15 cellular contexts compared by ENCODE assay signal in the genomic region with DNA sequence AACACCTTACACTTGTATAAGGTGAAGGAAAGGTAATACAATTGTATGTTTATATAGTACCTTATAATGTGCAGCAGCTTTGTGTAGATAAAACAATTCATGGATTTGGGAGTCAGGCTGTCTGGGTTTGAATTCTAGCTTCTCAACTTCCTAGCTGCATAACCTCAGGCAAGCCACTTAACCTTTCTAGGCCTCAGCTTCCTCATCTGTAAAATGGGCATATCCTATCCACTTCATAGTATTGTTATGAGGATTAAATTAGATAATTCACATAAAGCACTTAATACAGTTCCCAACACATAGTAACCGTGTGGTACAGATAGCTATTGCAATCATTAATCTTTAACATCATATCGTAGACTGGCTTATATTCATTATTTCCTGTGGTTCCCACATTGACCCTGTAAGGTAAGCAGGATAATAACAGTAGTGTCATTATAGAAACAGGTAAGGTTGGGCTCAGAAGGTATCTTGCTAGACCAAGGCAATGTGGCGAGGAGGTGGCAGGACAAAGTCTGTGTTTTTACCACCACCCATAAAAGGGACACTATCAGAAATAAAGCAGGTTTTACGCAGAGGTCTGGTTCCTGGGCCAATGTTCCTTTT.
A peak's percentile ranks its signal among the peaks of the same experiment; 100 is the strongest.
DNase-seq lines count a peak whose midpoint lies in the region; ATAC-seq and TF ChIP-seq lines count a peak whose summit lies in the region.
"Had no signal": no experiment of that assay in that cellular context is flagged by ENCODE, and none has a peak within 500 bp of the region (broad histone marks: within the 10 kb centered on the region; RNA-seq: fewer than 3 reads in every experiment).

No MANE protein-coding gene starts in this region.

- H3K27me3 Mint-ChIP-seq in WTC11 (ENCODE audit: low read depth) (no peaks in the 10 kb centered on the region; the same call in 1 of the 2 replicates), neural progenitor cell (ENCODE audit: insufficient read depth, low read depth) (peaks cover 3% of the 10 kb centered on the region)
- peaks cover 18% of the 10 kb centered on the region for H3K27me3 Mint-ChIP-seq in activated T-helper 17 cell treated with anti-CD3 and anti-CD28 coated beads, Interleukin-2, amount 50 U/mL, for 72 hours

- H3K9ac ChIP-seq in neural progenitor cell: no peak overlapping the region

- H4K20me1 ChIP-seq in hepatocyte (ENCODE audit: insufficient read depth, poor library complexity, severe bottlenecking): no peaks in the 10 kb centered on the region
- H4K20me1 ChIP-seq in neural progenitor cell (ENCODE audit: low read depth): no peaks in the 10 kb centered on the region

- no peaks in the 10 kb centered on the region for H3F3A ChIP-seq in neural progenitor cell (ENCODE audit: low read depth)

- no peaks in the 10 kb centered on the region for H3K4me1 ChIP-seq in hepatocyte (ENCODE audit: insufficient read depth)
- no peaks in the 10 kb centered on the region for H3K4me1 ChIP-seq in neural progenitor cell

- H3K9me2 ChIP-seq in hepatocyte (replicated peaks; ENCODE audit: insufficient read depth): no peaks in the 10 kb centered on the region

- peaks cover 19% of the 10 kb centered on the region for H3K27me3 ChIP-seq in hepatocyte
- no peaks in the 10 kb centered on the region for H3K27me3 ChIP-seq in neural progenitor cell

- ATAC-seq in WTC11: no peak
- no peak for ATAC-seq in activated T-helper 17 cell treated with anti-CD3 and anti-CD28 coated beads, Interleukin-2, amount 50 U/mL, for 72 hours (replicated peaks)
- ATAC-seq: GM23338, HCT116 had no signal

- CTCF ChIA-PET in WTC11 (lab: Charles Lee): interaction anchor here (0.6 to 0.9 kb wide), 4 partner anchors 23 to 276 kb away, joined by 3 to 5 read pairs (median 4); no protein-coding TSS in a partner anchor

- 83% methylated on average over 4 of the region's 4 CpGs for WGBS in hepatocyte (ENCODE audit: low lambda C conversion rate, missing lambda C conversion rate)

- TF ChIP-seq CTCF in WTC11 (IDR thresholded peaks at IDR 0.05) (no peak), hepatocyte (IDR thresholded peaks at IDR 0.05; ENCODE audit: poor library complexity) (no peak), neural progenitor cell (IDR thresholded peaks at IDR 0.05) (no peak)

- H3K4me1 Mint-ChIP-seq in WTC11: peaks cover 10% of the 10 kb centered on the region
- H3K4me1 Mint-ChIP-seq in neural progenitor cell: peaks cover 12% of the 10 kb centered on the region
- H3K4me1 Mint-ChIP-seq in activated T-helper 17 cell treated with anti-CD3 and anti-CD28 coated beads, Interleukin-2, amount 50 U/mL, for 72 hours: peaks cover 5% of the 10 kb centered on the region

- H3K4me3 Mint-ChIP-seq in WTC11 (no peak overlapping the region), neural progenitor cell (no peak overlapping the region)
- no peak overlapping the region for H3K4me3 Mint-ChIP-seq in activated T-helper 17 cell treated with anti-CD3 and anti-CD28 coated beads, Interleukin-2, amount 50 U/mL, for 72 hours
- H3K4me3 Mint-ChIP-seq: GM23338, H9 had no signal

- H3K36me3 ChIP-seq in hepatocyte (replicated peaks; ENCODE audit: insufficient read depth, low read depth): no peaks in the 10 kb centered on the region
- H3K36me3 ChIP-seq in neural progenitor cell: no peaks in the 10 kb centered on the region

- H3K36me3 Mint-ChIP-seq in WTC11 (no peaks in the 10 kb centered on the region), neural progenitor cell (no peaks in the 10 kb centered on the region)
- no peaks in the 10 kb centered on the region for H3K36me3 Mint-ChIP-seq in activated T-helper 17 cell treated with anti-CD3 and anti-CD28 coated beads, Interleukin-2, amount 50 U/mL, for 72 hours (ENCODE audit: low read depth)
- H3K36me3 Mint-ChIP-seq: CD4-positive, alpha-beta memory T cell had no signal

- H3K79me2 ChIP-seq in hepatocyte (no peaks in the 10 kb centered on the region), neural progenitor cell (ENCODE audit: low read depth) (no peaks in the 10 kb centered on the region)

- H3K4me2 ChIP-seq in hepatocyte (no peak overlapping the region), neural progenitor cell (no peak overlapping the region)
- H3K4me2 ChIP-seq: GM23338 had no signal

- POLR2A ChIA-PET in WTC11 (lab: Charles Lee): interaction anchor here (0.5 kb wide), 1 partner anchor 635 kb away, joined by 3 read pairs; no protein-coding TSS in a partner anchor

- H3K4me3 ChIP-seq in hepatocyte: no peak overlapping the region
- H3K4me3 ChIP-seq in neural progenitor cell: no peak overlapping the region
- H3K4me3 ChIP-seq: GM23338 had no signal

- DNase-seq in WTC11 (ENCODE audit: low spot score): no peak
- peak; percentile 26 for DNase-seq in hepatocyte (ENCODE audit: low spot score)
- DNase-seq in neural progenitor cell (ENCODE audit: low spot score): no peak
- DNase-seq in HUDEP-2 (lab: John Stamatoyannopoulos, UW; ENCODE audit: unreplicated experiment in 76 of 76): no peak
- no peak for DNase-seq in DMS 273 (lab: John Stamatoyannopoulos, UW; ENCODE audit: unreplicated experiment)
- DNase-seq: C1 segment of cervical spinal cord; Calu3; CD4-positive, alpha-beta memory T cell; COR-L47; DMS153; GF-D8; H9 had no signal

- no peak overlapping the region for H2AFZ ChIP-seq in hepatocyte
- H2AFZ ChIP-seq in neural progenitor cell (replicated peaks): no peak overlapping the region
- H2AFZ ChIP-seq: GM23338 had no signal

- H3K9me3 Mint-ChIP-seq in WTC11: no peaks in the 10 kb centered on the region
- H3K9me3 Mint-ChIP-seq in neural progenitor cell: no peaks in the 10 kb centered on the region
- H3K9me3 Mint-ChIP-seq in activated T-helper 17 cell treated with anti-CD3 and anti-CD28 coated beads, Interleukin-2, amount 50 U/mL, for 72 hours: no peaks in the 10 kb centered on the region
- H3K9me3 Mint-ChIP-seq: GM23338, H9 had no signal

- H3K9me3 ChIP-seq in hepatocyte (ENCODE audit: low read depth) (no peaks in the 10 kb centered on the region), neural progenitor cell (ENCODE audit: low read depth) (no peaks in the 10 kb centered on the region)

- H3K27ac Mint-ChIP-seq in WTC11 (no peak overlapping the region), neural progenitor cell (peak overlapping the region; percentile 63)
- H3K27ac Mint-ChIP-seq in activated T-helper 17 cell treated with anti-CD3 and anti-CD28 coated beads, Interleukin-2, amount 50 U/mL, for 72 hours: no peak overlapping the region
- H3K27ac Mint-ChIP-seq: CD4-positive, alpha-beta memory T cell; GM23338; H9 had no signal

- no peak overlapping the region for H3K27ac ChIP-seq in hepatocyte
- H3K27ac ChIP-seq in neural progenitor cell: no peak overlapping the region

TF ChIP-seq in WTC11, 78 proteins besides CTCF, POLR2A, EP300 and RAD21:
- TF ChIP-seq, protein P1, sequence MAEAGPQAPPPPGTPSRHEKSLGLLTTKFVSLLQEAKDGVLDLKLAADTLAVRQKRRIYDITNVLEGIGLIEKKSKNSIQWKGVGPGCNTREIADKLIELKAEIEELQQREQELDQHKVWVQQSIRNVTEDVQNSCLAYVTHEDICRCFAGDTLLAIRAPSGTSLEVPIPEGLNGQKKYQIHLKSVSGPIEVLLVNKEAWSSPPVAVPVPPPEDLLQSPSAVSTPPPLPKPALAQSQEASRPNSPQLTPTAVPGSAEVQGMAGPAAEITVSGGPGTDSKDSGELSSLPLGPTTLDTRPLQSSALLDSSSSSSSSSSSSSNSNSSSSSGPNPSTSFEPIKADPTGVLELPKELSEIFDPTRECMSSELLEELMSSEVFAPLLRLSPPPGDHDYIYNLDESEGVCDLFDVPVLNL (CRISPR knock-in tag; IDR thresholded peaks at IDR 0.05; ENCODE audit: borderline replicate concordance, low read depth): no peak
- TF ChIP-seq ZNF138 (CRISPR knock-in tag; conservative IDR thresholded peaks at IDR 0.05) (no peak), JUN (CRISPR knock-in tag; IDR thresholded peaks at IDR 0.05) (no peak), SMAD3 (CRISPR knock-in tag; IDR thresholded peaks at IDR 0.05; ENCODE audit: borderline replicate concordance) (no peak), ZNF232 (CRISPR knock-in tag; IDR thresholded peaks at IDR 0.05) (0 out of 2 replicates have a peak, but pooled peaks have one; percentile 34), RORB (CRISPR knock-in tag; IDR thresholded peaks at IDR 0.05) (no peak), ZNF671 (CRISPR knock-in tag; IDR thresholded peaks at IDR 0.05) (no peak), GTF2I (CRISPR knock-in tag; conservative IDR thresholded peaks at IDR 0.05) (no peak)
- TF ChIP-seq, protein P2, sequence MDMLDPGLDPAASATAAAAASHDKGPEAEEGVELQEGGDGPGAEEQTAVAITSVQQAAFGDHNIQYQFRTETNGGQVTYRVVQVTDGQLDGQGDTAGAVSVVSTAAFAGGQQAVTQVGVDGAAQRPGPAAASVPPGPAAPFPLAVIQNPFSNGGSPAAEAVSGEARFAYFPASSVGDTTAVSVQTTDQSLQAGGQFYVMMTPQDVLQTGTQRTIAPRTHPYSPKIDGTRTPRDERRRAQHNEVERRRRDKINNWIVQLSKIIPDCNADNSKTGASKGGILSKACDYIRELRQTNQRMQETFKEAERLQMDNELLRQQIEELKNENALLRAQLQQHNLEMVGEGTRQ (CRISPR knock-in tag; IDR thresholded peaks at IDR 0.05): no peak
